Comparison of ENCODE assay signal across 8 cellular contexts in genomic region chr4:7043521-7044414, GRCh38. TPM values are rescaled to one million over a fixed set of nuclear protein-coding genes. Genes with fewer than 3 reads are reported as not detected.
DNase-seq lines count a peak whose midpoint lies in the region; ATAC-seq and TF ChIP-seq lines count a peak whose summit lies in the region.

No MANE protein-coding gene starts in this region.

- H3K14ac ChIP-seq in mesenchymal stem cell (ENCODE audit: low read length in 2 of 2), result peak overlapping the region in 1 of 2 experiments; percentile 99

- peaks cover 0 to 15% of the 10 kb centered on the region in 2 experiments for H3K36me3 ChIP-seq in mesenchymal stem cell (ENCODE audit: control insufficient read depth in 1 of 2, insufficient read depth in 2 of 2, low read depth in 1 of 2, low read length in 2 of 2)

- H2BK15ac ChIP-seq in mesenchymal stem cell (ENCODE audit: low read depth, poor library complexity, severe bottlenecking), result peak overlapping the region; percentile 91

- H3K9me3 Mint-ChIP-seq in dendritic cell treated with granulocyte-macrophage colony-stimulating factor and Interleukin-4, amounts not matched to agents 40 ng/mL and 50 ng/mL, for 4 days, result no peaks in the 10 kb centered on the region
- no peaks in the 10 kb centered on the region for H3K9me3 Mint-ChIP-seq in stimulated activated effector memory CD8-positive, alpha-beta T cell treated with anti-CD3 and anti-CD28 coated beads, Interleukin-12 subunit alpha, Interleukin-12 subunit beta, amount 100 ng/mL, for 72 hours

- no peak; the same call in 1 of the 2 replicates for TF ChIP-seq EP300 in Ishikawa (IDR thresholded peaks at IDR 0.05; ENCODE audit: borderline replicate concordance)

- H3K4me3 ChIP-seq in mesenchymal stem cell (ENCODE audit: insufficient read depth in 1 of 2, low read depth in 1 of 2, low read length in 2 of 2), result peak overlapping the region; percentile 94 to 95

- peak overlapping the region; percentile 89 for H4K8ac ChIP-seq in mesenchymal stem cell (ENCODE audit: low read length)

- peaks cover 24% of the 10 kb centered on the region for H3K79me1 ChIP-seq in mesenchymal stem cell (replicated peaks; ENCODE audit: low read length, poor library complexity, severe bottlenecking)

- H2AK5ac ChIP-seq in mesenchymal stem cell (ENCODE audit: low read length, severe bottlenecking), result no peak overlapping the region

- peak overlapping the region; percentile 94 for H3K9ac ChIP-seq in mesenchymal stem cell (ENCODE audit: low read length)

- DNase-seq in EH (ENCODE audit: low read depth) (peak; percentile 63), mesenchymal stem cell (peak; percentile 55), NCI-H187 treated with DMSO at 0.1 percent for 48 hours (lab: John Stamatoyannopoulos, UW) (no peak)
- DNase-seq in activated CD4-positive, alpha-beta T cell treated with anti-CD3 and anti-CD28 coated beads for 48 hours, result peak; percentile 62
- peak; percentile 44 to 84 for DNase-seq in stimulated activated effector memory CD8-positive, alpha-beta T cell treated with anti-CD3 and anti-CD28 coated beads, Interleukin-12 subunit alpha, Interleukin-12 subunit beta, amount 100 ng/mL, for 72 hours (ENCODE audit: low spot score in 2 of 2)

- peaks cover 58% of the 10 kb centered on the region for H3K4me1 Mint-ChIP-seq in dendritic cell treated with granulocyte-macrophage colony-stimulating factor and Interleukin-4, amounts not matched to agents 40 ng/mL and 50 ng/mL, for 4 days (ENCODE audit: low read depth)
- peaks cover 58% of the 10 kb centered on the region for H3K4me1 Mint-ChIP-seq in stimulated activated effector memory CD8-positive, alpha-beta T cell treated with anti-CD3 and anti-CD28 coated beads, Interleukin-12 subunit alpha, Interleukin-12 subunit beta, amount 100 ng/mL, for 72 hours

- peak overlapping the region; percentile 82 for H3K27ac Mint-ChIP-seq in dendritic cell treated with granulocyte-macrophage colony-stimulating factor and Interleukin-4, amounts not matched to agents 40 ng/mL and 50 ng/mL, for 4 days
- peak overlapping the region; percentile 94 for H3K27ac Mint-ChIP-seq in stimulated activated effector memory CD8-positive, alpha-beta T cell treated with anti-CD3 and anti-CD28 coated beads, Interleukin-12 subunit alpha, Interleukin-12 subunit beta, amount 100 ng/mL, for 72 hours

- no peak for TF ChIP-seq RAD21 in Ishikawa (IDR thresholded peaks at IDR 0.05; ENCODE audit: low read depth)

- no peaks in the 10 kb centered on the region for H3K27me3 Mint-ChIP-seq in dendritic cell treated with granulocyte-macrophage colony-stimulating factor and Interleukin-4, amounts not matched to agents 40 ng/mL and 50 ng/mL, for 4 days

- H4K91ac ChIP-seq in mesenchymal stem cell (ENCODE audit: low read length), result peak overlapping the region; percentile 84

- H3K4me3 Mint-ChIP-seq in dendritic cell treated with granulocyte-macrophage colony-stimulating factor and Interleukin-4, amounts not matched to agents 40 ng/mL and 50 ng/mL, for 4 days, result peak overlapping the region; percentile 82
- H3K4me3 Mint-ChIP-seq in stimulated activated effector memory CD8-positive, alpha-beta T cell treated with anti-CD3 and anti-CD28 coated beads, Interleukin-12 subunit alpha, Interleukin-12 subunit beta, amount 100 ng/mL, for 72 hours, result peak overlapping the region; percentile 92

- peaks cover 39% of the 10 kb centered on the region for H3K4me1 ChIP-seq in mesenchymal stem cell (ENCODE audit: control insufficient read depth, insufficient read depth, low read depth, low read length)

- peak overlapping the region in 1 of 2 experiments; percentile 85 for H2BK12ac ChIP-seq in mesenchymal stem cell (ENCODE audit: low read length in 2 of 2)

- H2BK5ac ChIP-seq in mesenchymal stem cell (ENCODE audit: low read depth, low read length, poor library complexity, severe bottlenecking), result peak overlapping the region; percentile 62

- peak overlapping the region; percentile 93 for H2AFZ ChIP-seq in mesenchymal stem cell (ENCODE audit: low read depth, low read length)

- intact Hi-C loops in dendritic cell treated with granulocyte-macrophage colony-stimulating factor and Interleukin-4, amounts not matched to agents 40 ng/mL and 50 ng/mL, for 4 days (cut with micrococcal nuclease), result loop anchor here (1.0 to 2.0 kb wide), 3 partner anchors 25 to 59 kb away; partner anchors contain the start of gene GRPEL1

- H3K23ac ChIP-seq in mesenchymal stem cell (ENCODE audit: low read length in 2 of 2), result peak overlapping the region in 1 of 2 experiments; percentile 91

- peak overlapping the region; percentile 82 to 98 for H3K18ac ChIP-seq in mesenchymal stem cell (ENCODE audit: low read depth in 1 of 2, low read length in 2 of 2)

- no peaks in the 10 kb centered on the region for H3K9me3 ChIP-seq in mesenchymal stem cell (ENCODE audit: control insufficient read depth, low read length)

- no peaks in the 10 kb centered on the region for H3K27me3 ChIP-seq in mesenchymal stem cell (ENCODE audit: control insufficient read depth in 1 of 2, insufficient read depth in 1 of 2, low read length in 2 of 2)

- WGBS in mesenchymal stem cell, result 6% methylated on average over 82 of the region's 88 CpGs

- peaks cover 41% of the 10 kb centered on the region for H3K36me3 Mint-ChIP-seq in dendritic cell treated with granulocyte-macrophage colony-stimulating factor and Interleukin-4, amounts not matched to agents 40 ng/mL and 50 ng/mL, for 4 days (ENCODE audit: low read depth)
- H3K36me3 Mint-ChIP-seq in stimulated activated effector memory CD8-positive, alpha-beta T cell treated with anti-CD3 and anti-CD28 coated beads, Interleukin-12 subunit alpha, Interleukin-12 subunit beta, amount 100 ng/mL, for 72 hours, result peaks cover 18% of the 10 kb centered on the region

- H3K27ac ChIP-seq in mesenchymal stem cell (ENCODE audit: low read length, poor library complexity, severe bottlenecking), result peak overlapping the region; percentile 29

- H3K4ac ChIP-seq in mesenchymal stem cell (ENCODE audit: low read depth in 1 of 2, low read length in 2 of 2), result peak overlapping the region; percentile 59 to 94

- peak overlapping the region; percentile 80 for H3K4me2 ChIP-seq in mesenchymal stem cell (ENCODE audit: low read length, poor library complexity, severe bottlenecking)

- H2BK120ac ChIP-seq in mesenchymal stem cell (ENCODE audit: low read depth, low read length), result peak overlapping the region; percentile 95

- peak; percentile 19 for ATAC-seq in GM21528 (IDR thresholded peaks at IDR 0.05; ENCODE audit: low FRiP score, unreplicated experiment)
- ATAC-seq in stimulated activated effector memory CD8-positive, alpha-beta T cell treated with anti-CD3 and anti-CD28 coated beads, Interleukin-12 subunit alpha, Interleukin-12 subunit beta, amount 100 ng/mL, for 72 hours, result peak; percentile 67

TF ChIP-seq in Ishikawa, 13 proteins besides CTCF, POLR2A, EP300 and RAD21:
- TF ChIP-seq YY1 (IDR thresholded peaks at IDR 0.05; ENCODE audit: low read depth), result peak; percentile 84
- TF ChIP-seq FOXM1 (IDR thresholded peaks at IDR 0.05; ENCODE audit: borderline replicate concordance, low read depth), result no peak
- no peak for TF ChIP-seq USF1 (IDR thresholded peaks at IDR 0.05)
- TF ChIP-seq MAX (IDR thresholded peaks at IDR 0.05), result no peak; the same call in 1 of the 2 replicates
- 0 out of 2 replicates have a peak, but pooled peaks have one; percentile 11 for TF ChIP-seq REST (IDR thresholded peaks at IDR 0.05; ENCODE audit: low read depth)

RNA-seq across cellular contexts. Expression of gene TADA2B, which starts 0.6 kb away (rescaled TPM):
- 13.5 TPM for polyA plus RNA-seq in mesenchymal stem cell (2013, experiment 1 of 2)
- polyA plus RNA-seq in mesenchymal stem cell (2013, experiment 2 of 2), result 14.1 TPM

RNA-seq across cellular contexts. Expression of gene GRPEL1, which starts 24.1 kb away (rescaled TPM):
- 21.0 TPM for polyA plus RNA-seq in mesenchymal stem cell (2013, experiment 1 of 2)
- polyA plus RNA-seq in mesenchymal stem cell (2013, experiment 2 of 2), result 23.6 TPM
